In genomic region chr4:178535939-178536579, GRCh38 we compare ENCODE assay signal across 32 cellular contexts.
DNase-seq lines count a peak whose midpoint lies in the region; ATAC-seq, FAIRE-seq and TF ChIP-seq lines count a peak whose summit lies in the region.
"Had no signal": no experiment of that assay in that cellular context is flagged by ENCODE, and none has a peak within 500 bp of the region (broad histone marks: within the 10 kb centered on the region; RNA-seq: fewer than 3 reads in every experiment).

No MANE protein-coding gene starts in this region.

- POLR2A ChIA-PET in HepG2 (lab: Yijun Ruan, JAX), result no interaction called here

- H3K4me1 ChIP-seq in liver (ENCODE audit: control insufficient read depth in 4 of 4, insufficient read depth in 4 of 4, low read length in 3 of 4) (peaks cover 0 to 8% (median 3%) of the 10 kb centered on the region in 4 donors), HepG2 (ENCODE audit: insufficient read depth, low read length) (no peaks in the 10 kb centered on the region), right lobe of liver (no peaks in the 10 kb centered on the region)
- H3K4me1 ChIP-seq: A549; BE2C; BLaER1; BLaER1 treated with 17β-estradiol and CSF1 and Interleukin-3, amounts not matched to agents 10 nM and 100 nM; Caco-2 had no signal

- no peak for TF ChIP-seq EP300 in HepG2 (IDR thresholded peaks at IDR 0.05; ENCODE audit: low read depth in 2 of 2, low read length in 2 of 2)
- no peak for TF ChIP-seq EP300 in HepG2 (CRISPR knock-in tag; IDR thresholded peaks at IDR 0.05; ENCODE audit: borderline replicate concordance)

- no peak overlapping the region for H3K4me2 ChIP-seq in HepG2 (ENCODE audit: low read depth, low read length)
- H3K4me2 ChIP-seq: A549; BLaER1; BLaER1 treated with 17β-estradiol and CSF1 and Interleukin-3, amounts not matched to agents 10 nM and 100 nM had no signal

- H3K27me3 ChIP-seq in liver (ENCODE audit: control insufficient read depth in 4 of 4, insufficient read depth in 4 of 4, low read length in 3 of 4), result no peaks in the 10 kb centered on the region
- H3K27me3 ChIP-seq in HepG2 (ENCODE audit: control insufficient read depth in 1 of 2, insufficient read depth in 2 of 2, low read length in 2 of 2), result no peaks in the 10 kb centered on the region
- H3K27me3 ChIP-seq in right lobe of liver, result no peaks in the 10 kb centered on the region
- H3K27me3 ChIP-seq: BE2C; BLaER1; BLaER1 treated with 17β-estradiol and CSF1 and Interleukin-3, amounts not matched to agents 10 nM and 100 nM had no signal

- TF ChIP-seq CTCF in liver (IDR thresholded peaks at IDR 0.05; ENCODE audit: low read depth, low read length, missing input control), result no peak
- TF ChIP-seq CTCF in HepG2 (CRISPR knock-in tag; IDR thresholded peaks at IDR 0.05), result no peak
- no peak for TF ChIP-seq CTCF in right lobe of liver (IDR thresholded peaks at IDR 0.05)

- 35% methylated on average over 3 of the region's 3 CpGs for WGBS in liver
- 3% methylated on average over 3 of the region's 3 CpGs for WGBS in HepG2 (ENCODE audit: low lambda C conversion rate)
- WGBS in right lobe of liver (ENCODE audit: insufficient coverage, low coverage, low lambda C conversion rate, missing lambda C conversion rate), result 19% methylated on average over 3 of the region's 3 CpGs

- ATAC-seq in HepG2 (no peak), left lobe of liver (peak; percentile 74), right lobe of liver (peak; percentile 45 to 91 (median 77))
- ATAC-seq: A549; CD8-positive, alpha-beta T cell had no signal

- H4K20me1 ChIP-seq in HepG2 (ENCODE audit: insufficient read depth, low read length), result no peaks in the 10 kb centered on the region
- H4K20me1 ChIP-seq: BLaER1; BLaER1 treated with 17β-estradiol and CSF1 and Interleukin-3, amounts not matched to agents 10 nM and 100 nM had no signal

- H3K9ac ChIP-seq in liver (ENCODE audit: low read depth in 1 of 2, low read length in 2 of 2) (no peak overlapping the region), HepG2 (ENCODE audit: insufficient read depth, low read depth, low read length) (no peak overlapping the region)
- H3K9ac ChIP-seq: BLaER1; BLaER1 treated with 17β-estradiol and CSF1 and Interleukin-3, amounts not matched to agents 10 nM and 100 nM had no signal

- H3K36me3 ChIP-seq in liver (ENCODE audit: control insufficient read depth in 4 of 4, insufficient read depth in 3 of 4, low read depth in 1 of 4, low read length in 3 of 4), result no peaks in the 10 kb centered on the region
- no peaks in the 10 kb centered on the region for H3K36me3 ChIP-seq in HepG2 (replicated peaks in 1 of 2; ENCODE audit: control insufficient read depth in 1 of 2, insufficient read depth in 2 of 2, low read length in 2 of 2)
- no peaks in the 10 kb centered on the region for H3K36me3 ChIP-seq in right lobe of liver
- H3K36me3 ChIP-seq: BE2C; BLaER1; BLaER1 treated with 17β-estradiol and CSF1 and Interleukin-3, amounts not matched to agents 10 nM and 100 nM had no signal

- DNase-seq in HepG2 (ENCODE audit: low spot score) (no peak), left lobe of liver (ENCODE audit: low spot score) (no peak), right lobe of liver (no peak), NCI-H1048 (lab: John Stamatoyannopoulos, UW) (no peak), NCI-H510A (lab: John Stamatoyannopoulos, UW) (no peak)
- DNase-seq: 8988T; ACHN; AML-193; BE2C; C1 segment of cervical spinal cord; Caco-2; Calu3; CD4-positive, alpha-beta memory T cell; CD4-positive, alpha-beta T cell; CD4-positive, CD25-positive, alpha-beta regulatory T cell; CD8-positive, alpha-beta memory T cell; CD8-positive, alpha-beta T cell; COR-L47; DMS 273 treated with DMSO at 0.1 percent for 48 hours; DMS153; DMS53; DMS79; DMS79 treated with DMSO at 0.1 percent for 48 hours; DND-41; EL had no signal

- intact Hi-C loops in HepG2 (cut with micrococcal nuclease; ENCODE audit: unreplicated experiment), result no loop called here
- intact Hi-C loops in right lobe of liver (cut with DNase I), result no loop called here

- FAIRE-seq in HepG2 (lab: Jason Lieb, UNC), result no peak
- FAIRE-seq: A549, D721Med had no signal

- H3K4me3 ChIP-seq in liver (ENCODE audit: low read depth in 1 of 3, low read length in 3 of 3) (peak overlapping the region in 1 of 3 donors; percentile 25), HepG2 (replicated peaks in 1 of 3; ENCODE audit: insufficient read depth in 1 of 3, low read depth in 2 of 3, low read length in 3 of 3) (no peak overlapping the region), right lobe of liver (no peak overlapping the region)
- H3K4me3 ChIP-seq: A549; BLaER1; BLaER1 treated with 17β-estradiol and CSF1 and Interleukin-3, amounts not matched to agents 10 nM and 100 nM had no signal

- no peaks in the 10 kb centered on the region for H3K79me2 ChIP-seq in HepG2 (ENCODE audit: insufficient read depth, low read length)

- TF ChIP-seq RAD21 in liver (IDR thresholded peaks at IDR 0.05) (no peak), HepG2 (CRISPR knock-in tag; IDR thresholded peaks at IDR 0.05) (no peak)

- CTCF ChIA-PET in HepG2 (lab: Yijun Ruan, JAX; ENCODE audit: low intra/inter-chr PET ratio, low total read pairs), result no interaction called here

- no peak overlapping the region for H3K27ac ChIP-seq in liver (ENCODE audit: low read depth in 1 of 2, low read length in 2 of 2)
- H3K27ac ChIP-seq in HepG2 (ENCODE audit: extremely low read length, insufficient read depth, low read length), result no peak overlapping the region
- no peak overlapping the region for H3K27ac ChIP-seq in right lobe of liver
- H3K27ac ChIP-seq: 22Rv1; A549; BLaER1; BLaER1 treated with 17β-estradiol and CSF1 and Interleukin-3, amounts not matched to agents 10 nM and 100 nM; C4-2B had no signal

- no TSS peak for BruUV-seq in HepG2 (replicated peaks; lab: Mats Ljungman, UMichigan)

- in situ Hi-C loops in HepG2 (cut with HindIII; ENCODE audit: extremely low pct_ligation_motif_present, low pct_unique_long_range_greater_than_20kb), result no loop called here

- TF ChIP-seq POLR2A in HepG2 (IDR thresholded peaks at IDR 0.05; ENCODE audit: insufficient read depth in 1 of 2, low read depth in 2 of 2, low read length in 2 of 2) (no peak), right lobe of liver (IDR thresholded peaks at IDR 0.05) (no peak)

- H2AFZ ChIP-seq in HepG2 (ENCODE audit: low read length), result no peak overlapping the region

- no peaks in the 10 kb centered on the region for H3K9me3 ChIP-seq in liver (ENCODE audit: control insufficient read depth in 4 of 4, low read length in 3 of 4)
- no peaks in the 10 kb centered on the region for H3K9me3 ChIP-seq in HepG2 (ENCODE audit: low read length)
- H3K9me3 ChIP-seq in right lobe of liver, result no peaks in the 10 kb centered on the region
- H3K9me3 ChIP-seq: A549; BE2C; BLaER1; BLaER1 treated with 17β-estradiol and CSF1 and Interleukin-3, amounts not matched to agents 10 nM and 100 nM; Caco-2 had no signal

TF ChIP-seq in liver, 16 proteins besides CTCF, POLR2A, EP300 and RAD21:
- TF ChIP-seq RXRA (IDR thresholded peaks at IDR 0.05), result no peak
- peak; percentile 15 for TF ChIP-seq ATF3 (IDR thresholded peaks at IDR 0.05)
- peak; percentile 21 for TF ChIP-seq SP1 (IDR thresholded peaks at IDR 0.05)
- peak in 1 of 2 donors; percentile 19 for TF ChIP-seq HNF4A (conservative IDR thresholded peaks at IDR 0.05)
- TF ChIP-seq YY1 (IDR thresholded peaks at IDR 0.05), result no peak
- no peak for TF ChIP-seq FOXA2 (IDR thresholded peaks at IDR 0.05)
- TF ChIP-seq HNF4G (IDR thresholded peaks at IDR 0.05), result no peak

TF ChIP-seq in HepG2, 621 proteins besides CTCF, POLR2A, EP300 and RAD21:
- TF ChIP-seq HNRNPK (IDR thresholded peaks at IDR 0.05; ENCODE audit: low read depth, low read length, poor library complexity, severe bottlenecking) (no peak), NR0B2 (CRISPR knock-in tag; IDR thresholded peaks at IDR 0.05) (no peak), ZNF552 (CRISPR knock-in tag; IDR thresholded peaks at IDR 0.05; ENCODE audit: borderline replicate concordance) (no peak)
TF ChIP-seq in HepG2: peak in this region for 0.
